ENCODE assay signal across 8 cellular contexts in the genomic region with DNA sequence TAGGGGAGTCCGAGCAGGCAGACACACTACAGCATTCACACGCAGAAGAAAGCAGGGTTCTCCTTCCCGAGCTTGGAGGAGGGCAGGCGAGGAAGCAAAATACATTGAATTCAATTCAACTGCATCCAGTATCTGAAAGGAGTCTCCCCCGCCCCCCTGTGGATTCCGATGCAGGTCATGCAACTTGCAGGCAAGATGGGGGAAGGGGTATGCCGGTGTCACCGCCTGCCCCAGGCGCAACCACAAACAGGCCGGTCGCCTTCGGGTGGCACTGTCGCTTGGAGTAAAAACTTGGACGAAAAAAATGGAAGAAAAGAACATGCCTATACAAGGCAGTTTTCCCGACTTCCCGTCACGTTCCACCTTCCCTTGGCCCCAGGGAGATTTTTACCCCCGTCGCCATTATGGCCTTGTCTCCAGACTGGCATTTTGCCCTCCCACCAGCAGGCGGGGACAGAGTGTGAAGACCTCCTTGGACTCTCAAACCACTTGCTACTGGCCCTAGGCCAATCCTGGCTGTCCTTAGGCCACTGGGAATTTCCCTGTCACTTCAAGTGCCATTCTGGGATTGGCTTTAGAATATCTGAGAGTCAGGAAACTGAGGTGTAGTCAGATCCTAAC. TPM values are rescaled to one million over a fixed set of nuclear protein-coding genes. Genes with fewer than 3 reads are reported as not detected.
DNase-seq lines count a peak whose midpoint lies in the region; ATAC-seq and TF ChIP-seq lines count a peak whose summit lies in the region.

No MANE protein-coding gene starts in this region.

- H3K4me3 ChIP-seq in Karpas-422 (ENCODE audit: low read length) (no peak overlapping the region), cardiac fibroblast (replicated peaks in 1 of 2; ENCODE audit: low read depth in 2 of 2, low read length in 2 of 2) (no peak overlapping the region)
- H3K4me3 ChIP-seq in CD8-positive, alpha-beta memory T cell (ENCODE audit: low read length): no peak overlapping the region

- H3K36me3 ChIP-seq in Karpas-422 (ENCODE audit: insufficient read depth, low read length): no peaks in the 10 kb centered on the region
- H3K36me3 ChIP-seq in CD8-positive, alpha-beta memory T cell (ENCODE audit: insufficient read depth, low read length): no peaks in the 10 kb centered on the region

- peak; percentile 71 for DNase-seq in DMS79 treated with DMSO at 0.1 percent for 48 hours (lab: John Stamatoyannopoulos, UW)
- DNase-seq in Karpas-422: peak; percentile 47
- no peak for DNase-seq in cardiac fibroblast (ENCODE audit: low read depth in 2 of 2)
- no peak for DNase-seq in naive B cell
- no peak for DNase-seq in CD8-positive, alpha-beta memory T cell
- no peak for DNase-seq in NCI-H2081 (lab: John Stamatoyannopoulos, UW)

- H3K79me2 ChIP-seq in Karpas-422 (ENCODE audit: low read length): no peaks in the 10 kb centered on the region

- CTCF ChIA-PET in CD8-positive, alpha-beta memory T cell (lab: Charles Lee): no interaction called here

- H3K4me2 ChIP-seq in Karpas-422 (ENCODE audit: low read depth, low read length, poor library complexity, severe bottlenecking): no peak overlapping the region

- no peak overlapping the region for H3K27ac ChIP-seq in Karpas-422 (ENCODE audit: low read length)
- H3K27ac ChIP-seq in CD8-positive, alpha-beta memory T cell (ENCODE audit: low read depth, low read length): no peak overlapping the region

- H3K9ac ChIP-seq in Karpas-422 (ENCODE audit: low read length): no peak overlapping the region

- H3K4me1 ChIP-seq in Karpas-422 (ENCODE audit: low read length): no peaks in the 10 kb centered on the region
- H3K4me1 ChIP-seq in CD8-positive, alpha-beta memory T cell (ENCODE audit: insufficient read depth, low read length): no peaks in the 10 kb centered on the region

- H3K4me3 Mint-ChIP-seq in naive B cell: peak overlapping the region in 6 of 8 donors; percentile 29 to 85 (median 66)
- H3K4me3 Mint-ChIP-seq in CD8-positive, alpha-beta memory T cell: peak overlapping the region in 1 of 7 donors; percentile 58

- no peaks in the 10 kb centered on the region for H3K9me3 ChIP-seq in Karpas-422 (ENCODE audit: low read length)
- no peaks in the 10 kb centered on the region for H3K9me3 ChIP-seq in CD8-positive, alpha-beta memory T cell (ENCODE audit: low read length)

- peaks cover 14 to 34% (median 23%) of the 10 kb centered on the region in 3 donors for H3K4me1 Mint-ChIP-seq in naive B cell
- H3K4me1 Mint-ChIP-seq in CD8-positive, alpha-beta memory T cell: peaks cover 13 to 23% (median 19%) of the 10 kb centered on the region in 3 donors

- peaks cover 45 to 91% (median 91%) of the 10 kb centered on the region in 3 donors for H3K27me3 Mint-ChIP-seq in naive B cell
- peaks cover 53 to 83% of the 10 kb centered on the region in 2 donors for H3K27me3 Mint-ChIP-seq in CD8-positive, alpha-beta memory T cell

- H4K20me1 ChIP-seq in Karpas-422 (ENCODE audit: insufficient read depth, low read depth, low read length): no peaks in the 10 kb centered on the region

- H3K9me2 ChIP-seq in Karpas-422 (replicated peaks; ENCODE audit: insufficient read depth, low read length): no peaks in the 10 kb centered on the region

- H3K27ac Mint-ChIP-seq in naive B cell: no peak overlapping the region
- no peak overlapping the region for H3K27ac Mint-ChIP-seq in CD8-positive, alpha-beta memory T cell

- no peak overlapping the region for H2AFZ ChIP-seq in Karpas-422 (ENCODE audit: low read length)

- ATAC-seq in naive B cell (ENCODE audit: low read depth in 2 of 2): no peak
- ATAC-seq in GM19351 (IDR thresholded peaks at IDR 0.05; ENCODE audit: unreplicated experiment): no peak
- no peak for ATAC-seq in GM21526 (IDR thresholded peaks at IDR 0.05; ENCODE audit: low FRiP score, unreplicated experiment)

- POLR2A ChIA-PET in CD8-positive, alpha-beta memory T cell (lab: Charles Lee): no interaction called here

- peak; percentile 27 for TF ChIP-seq CTCF in cardiac fibroblast (IDR thresholded peaks at IDR 0.05; ENCODE audit: low read depth, low read length)

- H3K36me3 Mint-ChIP-seq in naive B cell: no peaks in the 10 kb centered on the region
- H3K36me3 Mint-ChIP-seq in CD8-positive, alpha-beta memory T cell: no peaks in the 10 kb centered on the region

- H3K9me3 Mint-ChIP-seq in naive B cell: peaks cover 0 to 2% (median 0%) of the 10 kb centered on the region in 7 donors
- H3K9me3 Mint-ChIP-seq in CD8-positive, alpha-beta memory T cell: no peaks in the 10 kb centered on the region

- no peaks in the 10 kb centered on the region for H3K27me3 ChIP-seq in Karpas-422 (ENCODE audit: low read length)
- peaks cover 16% of the 10 kb centered on the region for H3K27me3 ChIP-seq in CD8-positive, alpha-beta memory T cell (ENCODE audit: insufficient read depth, low read length, poor library complexity, severe bottlenecking)

RNA-seq across cellular contexts. Expression of a gene that starts 1.6 kb away (rescaled TPM):
- 0.04 and 0.11 TPM in 2 replicates for total RNA-seq in Karpas-422 (2014; rRNA removed; shearing (Covaris generic); ENCODE audit: low replicate concordance)
- polyA plus RNA-seq in naive B cell (ENCODE audit: low read depth in 6 of 6): not detected
- under 1 TPM; 0.26 to 0.29 TPM for total RNA-seq in CD8-positive, alpha-beta memory T cell
- polyA plus RNA-seq in CD8-positive, alpha-beta memory T cell: not detected

Comparison
In these comparisons a context has a peak if more than half of its experiments do, and no peak if none do; other contexts are left out.
1. DNase-seq: peak in DMS79 treated with DMSO at 0.1 percent for 48 hours (single experiment) and Karpas-422 (single experiment); none in cardiac fibroblast (0 of 2), naive B cell (single experiment), CD8-positive, alpha-beta memory T cell (0 of 5) and NCI-H2081 (0 of 2).